35 cellular contexts compared by ENCODE assay signal in genomic region chr9:121968056-121968455, GRCh38.
DNase-seq lines count a peak whose midpoint lies in the region; ATAC-seq, FAIRE-seq and TF ChIP-seq lines count a peak whose summit lies in the region.
"Had no signal": no experiment of that assay in that cellular context is flagged by ENCODE, and none has a peak within 500 bp of the region (broad histone marks: within the 10 kb centered on the region; RNA-seq: fewer than 3 reads in every experiment).

No MANE protein-coding gene starts in this region.

- in situ Hi-C loops in brain microvascular endothelial cell (cut with HindIII; ENCODE audit: low pct_ligation_motif_present, low sequenced_read_pairs), result loop anchor here (25.0 kb wide), 1 partner anchor 231 kb away; no protein-coding TSS in a partner anchor

- TF ChIP-seq CTCF in RWPE2 (IDR thresholded peaks at IDR 0.05; ENCODE audit: poor library complexity, severe bottlenecking) (no peak), bronchial epithelial cell (IDR thresholded peaks at IDR 0.05; ENCODE audit: insufficient read depth, low read length, severe bottlenecking) (no peak), epithelial cell of esophagus (IDR thresholded peaks at IDR 0.05; ENCODE audit: insufficient read depth, low read depth, low read length, missing control alignments) (no peak), brain microvascular endothelial cell (IDR thresholded peaks at IDR 0.05; ENCODE audit: low read depth, low read length, missing control alignments) (no peak)

- H3K36me3 ChIP-seq in RWPE2 (ENCODE audit: low read depth) (no peaks in the 10 kb centered on the region), bronchial epithelial cell (ENCODE audit: control insufficient read depth, insufficient read depth, low read length) (no peaks in the 10 kb centered on the region), brain microvascular endothelial cell (replicated peaks) (no peaks in the 10 kb centered on the region)
- H3K36me3 ChIP-seq: BE2C; BLaER1; BLaER1 treated with 17β-estradiol and CSF1 and Interleukin-3, amounts not matched to agents 10 nM and 100 nM had no signal

- FAIRE-seq in bronchial epithelial cell (lab: Jason Lieb, UNC), result no peak
- FAIRE-seq: A204.1, A549, D721Med had no signal

- no peak for DNase-seq in RWPE2 (ENCODE audit: low spot score)
- DNase-seq in bronchial epithelial cell (ENCODE audit: low read depth), result peak; percentile 89
- peak; percentile 82 for DNase-seq in epithelial cell of esophagus (ENCODE audit: low read depth)
- no peak for DNase-seq in epithelial cell of prostate (ENCODE audit: low read depth, low spot score)
- DNase-seq in NCI-H2227 treated with DMSO at 0.1 percent for 48 hours (lab: John Stamatoyannopoulos, UW), result no peak
- no peak for DNase-seq in brain microvascular endothelial cell
- no peak for DNase-seq in activated gamma-delta T cell treated with Interleukin-2 at 50 U/mL for 16 hours
- DNase-seq in HK-2 (ENCODE audit: unreplicated experiment), result no peak
- DNase-seq: 8988T; ACHN; AML-193; BE2C; C1 segment of cervical spinal cord; Caco-2; Calu3; CD4-positive, alpha-beta memory T cell; CD4-positive, alpha-beta T cell; CD4-positive, CD25-positive, alpha-beta regulatory T cell; CD8-positive, alpha-beta memory T cell; CD8-positive, alpha-beta T cell; COR-L47; DMS 273 treated with DMSO at 0.1 percent for 48 hours; DMS153; DMS53; DMS79; DMS79 treated with DMSO at 0.1 percent for 48 hours; DND-41; EL had no signal

- peak overlapping the region; percentile 21 for H3K27ac ChIP-seq in RWPE2 (ENCODE audit: poor library complexity, severe bottlenecking)
- peak overlapping the region; percentile 37 for H3K27ac ChIP-seq in epithelial cell of prostate
- H3K27ac ChIP-seq in brain microvascular endothelial cell, result no peak overlapping the region
- H3K27ac ChIP-seq: 22Rv1; A549; BLaER1; BLaER1 treated with 17β-estradiol and CSF1 and Interleukin-3, amounts not matched to agents 10 nM and 100 nM; C4-2B had no signal

- H3K27me3 ChIP-seq in RWPE2 (ENCODE audit: insufficient read depth, poor library complexity, severe bottlenecking) (no peaks in the 10 kb centered on the region), bronchial epithelial cell (ENCODE audit: control insufficient read depth, insufficient read depth, low read length) (no peaks in the 10 kb centered on the region), brain microvascular endothelial cell (replicated peaks) (no peaks in the 10 kb centered on the region)
- H3K27me3 ChIP-seq: BE2C; BLaER1; BLaER1 treated with 17β-estradiol and CSF1 and Interleukin-3, amounts not matched to agents 10 nM and 100 nM had no signal

- peaks cover 21% of the 10 kb centered on the region for H3K4me1 ChIP-seq in RWPE2 (ENCODE audit: insufficient read depth, poor library complexity, severe bottlenecking)
- H3K4me1 ChIP-seq: BE2C, Caco-2 had no signal

- no peak for ATAC-seq in RWPE2 (ENCODE audit: low read depth)
- ATAC-seq: A549; CD8-positive, alpha-beta T cell had no signal

- H3K9me3 ChIP-seq in RWPE2 (ENCODE audit: severe bottlenecking), result no peaks in the 10 kb centered on the region
- H3K9me3 ChIP-seq: A549, BLaER1, Caco-2 had no signal

- H3K4me3 ChIP-seq in RWPE2 (ENCODE audit: severe bottlenecking) (no peak overlapping the region), bronchial epithelial cell (ENCODE audit: low read depth, low read length) (no peak overlapping the region), epithelial cell of esophagus (ENCODE audit: low read length) (no peak overlapping the region), brain microvascular endothelial cell (ENCODE audit: low read depth, low read length) (no peak overlapping the region)
- H3K4me3 ChIP-seq: A549; BLaER1; BLaER1 treated with 17β-estradiol and CSF1 and Interleukin-3, amounts not matched to agents 10 nM and 100 nM had no signal

Comparison
In these comparisons a context has a peak if more than half of its experiments do, and no peak if none do; other contexts are left out.
1. DNase-seq: peak in bronchial epithelial cell (single experiment) and epithelial cell of esophagus (single experiment); none in RWPE2 (single experiment), epithelial cell of prostate (single experiment), NCI-H2227 treated with DMSO at 0.1 percent for 48 hours (single experiment), brain microvascular endothelial cell (single experiment), activated gamma-delta T cell treated with Interleukin-2 at 50 U/mL for 16 hours (single experiment) and HK-2 (single experiment).